ENCODE assay signal across 8 cellular contexts in genomic region chr16:14924359-14924758, GRCh38. TPM values are rescaled to one million over a fixed set of nuclear protein-coding genes. Genes with fewer than 3 reads are reported as not detected.
DNase-seq lines count a peak whose midpoint lies in the region; ATAC-seq, FAIRE-seq and TF ChIP-seq lines count a peak whose summit lies in the region.
"Not testable (repeated sequence)": the region's sequence is repeated elsewhere in the genome, so short reads cannot be mapped to it uniquely, and the experiment has no call there.

No MANE protein-coding gene starts in this region.

- not testable (repeated sequence) for H3K4me1 ChIP-seq in GM12878 (ENCODE audit: control insufficient read depth, insufficient read depth, low read length); kidney (ENCODE audit: control insufficient read depth in 1 of 2, insufficient read depth in 1 of 2, low read depth in 1 of 2, low read length in 2 of 2)

- H3K36me3 Mint-ChIP-seq in CD14-positive monocyte; activated CD4-positive, alpha-beta T cell treated with anti-CD3 and anti-CD28 coated beads, Interleukin-2, amount 10 ng/mL, durations not matched to agents 24 days and 14 days (ENCODE audit: low read depth); type B pancreatic cell: not testable (repeated sequence)

- not testable (repeated sequence) for H3K9ac ChIP-seq in GM12878 (ENCODE audit: control insufficient read depth, insufficient read depth, low read length); kidney (ENCODE audit: low read length in 2 of 2)

- peak; percentile 23 for DNase-seq in CD14-positive monocyte (ENCODE audit: low spot score)
- DNase-seq in activated CD4-positive, alpha-beta T cell treated with anti-CD3 and anti-CD28 coated beads, Interleukin-2, amount 10 ng/mL, durations not matched to agents 24 days and 14 days: peak; percentile 37
- DNase-seq in GM12878 (ENCODE audit: low read depth, low spot score): not testable (repeated sequence)
- peak; percentile 11 for DNase-seq in Right ventricle myocardium inferior (ENCODE audit: missing footprints)
- peak; percentile 35 for DNase-seq in kidney
- peak; percentile 20 for DNase-seq in mesenteric fat pad (ENCODE audit: low spot score)
- DNase-seq in posterior vena cava (ENCODE audit: low spot score): peak; percentile 53
- DNase-seq in type B pancreatic cell (ENCODE audit: extremely low spot score, unreplicated experiment): peak; percentile 34

- not testable (repeated sequence) for H3K27me3 ChIP-seq in GM12878 (replicated peaks in 1 of 2; ENCODE audit: control insufficient read depth in 2 of 2, insufficient read depth in 2 of 2, low read length in 1 of 2)

- not testable (repeated sequence) for H3K4me2 ChIP-seq in GM12878 (ENCODE audit: control insufficient read depth, insufficient read depth)

- not testable (repeated sequence) for H3K4me3 ChIP-seq in GM12878; kidney (ENCODE audit: low read length in 2 of 2)

- not testable (repeated sequence) for TF ChIP-seq CTCF in CD14-positive monocyte (IDR thresholded peaks at IDR 0.05); GM12878 (IDR thresholded peaks at IDR 0.05 in 2 of 3, conservative IDR thresholded peaks at IDR 0.05 in 1 of 3; ENCODE audit: control insufficient read depth in 2 of 3, extremely low read depth in 1 of 3, insufficient read depth in 1 of 3, low read depth in 3 of 3, low read length in 3 of 3); kidney (IDR thresholded peaks at IDR 0.05; ENCODE audit: borderline replicate concordance, extremely low read depth, insufficient read depth); type B pancreatic cell (conservative IDR thresholded peaks at IDR 0.05)

- H3K4me3 Mint-ChIP-seq in CD14-positive monocyte; activated CD4-positive, alpha-beta T cell treated with anti-CD3 and anti-CD28 coated beads, Interleukin-2, amount 10 ng/mL, durations not matched to agents 24 days and 14 days; type B pancreatic cell: not testable (repeated sequence)

- not testable (repeated sequence) for H3K9me3 ChIP-seq in GM12878 (replicated peaks; ENCODE audit: control insufficient read depth, insufficient read depth, low read length); kidney (ENCODE audit: control insufficient read depth in 1 of 2, low read length in 2 of 2)

- H3K27ac ChIP-seq in GM12878 (ENCODE audit: control insufficient read depth, insufficient read depth); kidney (ENCODE audit: low read depth in 2 of 2, low read length in 2 of 2): not testable (repeated sequence)

- intact Hi-C loops in CD14-positive monocyte (cut with micrococcal nuclease); activated CD4-positive, alpha-beta T cell treated with anti-CD3 and anti-CD28 coated beads, Interleukin-2, amount 10 ng/mL, durations not matched to agents 24 days and 14 days (cut with micrococcal nuclease); GM12878 (cut with micrococcal nuclease; ENCODE audit: unreplicated experiment); Right ventricle myocardium inferior (cut with DNase I); kidney (cut with DNase I); posterior vena cava (cut with DNase I): not testable (repeated sequence)

- TF ChIP-seq POLR2A in GM12878 (IDR thresholded peaks at IDR 0.05; ENCODE audit: low read depth, low read length): not testable (repeated sequence)

- not testable (repeated sequence) for H3K27me3 Mint-ChIP-seq in CD14-positive monocyte (ENCODE audit: low read depth in 3 of 3); activated CD4-positive, alpha-beta T cell treated with anti-CD3 and anti-CD28 coated beads, Interleukin-2, amount 10 ng/mL, durations not matched to agents 24 days and 14 days; type B pancreatic cell

- in situ Hi-C loops in GM12878 (cut with MboI): not testable (repeated sequence)

- POLR2A ChIA-PET in GM12878 (lab: Charles Lee): not testable (repeated sequence)

- H3K36me3 ChIP-seq in GM12878 (ENCODE audit: control insufficient read depth in 2 of 2, insufficient read depth in 2 of 2, low read length in 1 of 2); kidney (ENCODE audit: control insufficient read depth in 1 of 2, insufficient read depth in 2 of 2, low read length in 2 of 2): not testable (repeated sequence)

- BruUV-seq in GM12878 (replicated peaks; lab: Mats Ljungman, UMichigan): TSS peak; percentile 57

- not testable (repeated sequence) for H3K27ac Mint-ChIP-seq in CD14-positive monocyte; activated CD4-positive, alpha-beta T cell treated with anti-CD3 and anti-CD28 coated beads, Interleukin-2, amount 10 ng/mL, durations not matched to agents 24 days and 14 days; type B pancreatic cell

- not testable (repeated sequence) for FAIRE-seq in GM12878 (lab: Jason Lieb, UNC); kidney (lab: Jason Lieb, UNC)

- H3K4me1 Mint-ChIP-seq in CD14-positive monocyte; activated CD4-positive, alpha-beta T cell treated with anti-CD3 and anti-CD28 coated beads, Interleukin-2, amount 10 ng/mL, durations not matched to agents 24 days and 14 days; type B pancreatic cell (ENCODE audit: unreplicated experiment): not testable (repeated sequence)

- 100% methylated on average over 1 of the region's 17 CpGs for WGBS in GM12878 (ENCODE audit: insufficient coverage, insufficient replicate concordance, low lambda C conversion rate, missing lambda C conversion rate)

- not testable (repeated sequence) for TF ChIP-seq EP300 in GM12878 (IDR thresholded peaks at IDR 0.05; ENCODE audit: borderline replicate concordance in 1 of 2, control insufficient read depth in 1 of 2, low read depth in 2 of 2, low read length in 2 of 2)

- RAD21 ChIA-PET in GM12878 (lab: Charles Lee; ENCODE audit: unreplicated experiment): not testable (repeated sequence)

- CTCF ChIA-PET in GM12878 (lab: Yijun Ruan, JAX): not testable (repeated sequence)

- SMC1A ChIA-PET in GM12878 (lab: Charles Lee; ENCODE audit: uncharacterized antibody, unreplicated experiment): not testable (repeated sequence)

- not testable (repeated sequence) for H4K20me1 ChIP-seq in GM12878 (ENCODE audit: control insufficient read depth, insufficient read depth)

- H3K9me3 Mint-ChIP-seq in CD14-positive monocyte; activated CD4-positive, alpha-beta T cell treated with anti-CD3 and anti-CD28 coated beads, Interleukin-2, amount 10 ng/mL, durations not matched to agents 24 days and 14 days; type B pancreatic cell: not testable (repeated sequence)

- not testable (repeated sequence) for TF ChIP-seq RAD21 in GM12878 (IDR thresholded peaks at IDR 0.05; ENCODE audit: insufficient read depth, low read depth, low read length)

- H2AFZ ChIP-seq in GM12878 (ENCODE audit: control insufficient read depth, low read depth, low read length): not testable (repeated sequence)

- H3K79me2 ChIP-seq in GM12878 (ENCODE audit: control insufficient read depth, insufficient read depth, low read length): not testable (repeated sequence)

- not testable (repeated sequence) for ATAC-seq in GM12878, Right ventricle myocardium inferior

RNA-seq across cellular contexts. Expression of gene NPIPA1, which starts 12.9 kb away (rescaled TPM):
- polyA plus RNA-seq in CD14-positive monocyte (not detected), GM12878 (2011; rRNA removed) (36.0 and 39.8 TPM in 2 replicates), GM12878 (2014; fragmentation: Illumina TruSeq; extraction: Trizol) (32.4 and 50.4 TPM in 2 replicates), GM12878 (2014; fragmentation: Nextera tagmentation; extraction: Ambion mirVana) (1 to 10 TPM; 7.7 to 8.9 TPM), GM12878 (2014; rRNA removed) (30.1 and 31.4 TPM in 2 replicates), GM12878 (2016; fragmentation: Nextera tagmentation; extraction: Ambion mirVana) (10 to 100 TPM in 1 of 2 experiments, 1 to 10 TPM in 1; 9.3 to 10.2 TPM), kidney (ENCODE audit: insufficient read depth, low read depth, low replicate concordance) (26.7 TPM)
- 120 and 122 TPM in 2 replicates for total RNA-seq in activated CD4-positive, alpha-beta T cell treated with anti-CD3 and anti-CD28 coated beads, Interleukin-2, amount 10 ng/mL, durations not matched to agents 24 days and 14 days
- 165 and 181 TPM in 2 replicates for total RNA-seq in GM12878 (2013; cell fraction: nucleolus; rRNA removed)
- total RNA-seq in GM12878 (2014; rRNA removed) (13.6 and 13.7 TPM in 2 replicates), GM12878 (2014; rRNA removed; fragmentation: Illumina TruSeq; extraction: Trizol) (14.6 and 15.7 TPM in 2 replicates), GM12878 (2021) (42.8 and 42.9 TPM in 2 replicates), Right ventricle myocardium inferior (45.3 TPM), kidney (79.3 TPM), mesenteric fat pad (113 TPM), posterior vena cava (100 to 1,000 TPM in 1 of 2 donors, 10 to 100 TPM in 1; 99.3 to 116 TPM), type B pancreatic cell (ENCODE audit: low replicate concordance) (84.4 and 199 TPM in 2 replicates)
- polyA plus RNA-seq in GM12878 (2011; ENCODE audit: low read depth): 26.3 TPM
- polyA plus RNA-seq in GM12878 (2011; cell fraction: cytosol; rRNA removed): 16.9 and 22.3 TPM in 2 replicates
- polyA plus RNA-seq in GM12878 (2011; cell fraction: nucleus; rRNA removed): 228 and 263 TPM in 2 replicates
- 48.7 and 63.6 TPM in 2 replicates for polyA plus RNA-seq in GM12878 (2012)
- 16.1 and 17.8 TPM in 2 replicates for polyA minus RNA-seq in GM12878 (2011; rRNA and poly(A)+ RNA removed)
- polyA minus RNA-seq in GM12878 (2011; cell fraction: cytosol; rRNA and poly(A)+ RNA removed): 8.3 and 9.5 TPM in 2 replicates
- 37.6 and 53.8 TPM in 2 replicates for polyA minus RNA-seq in GM12878 (2011; cell fraction: nucleus; rRNA and poly(A)+ RNA removed)

RNA-seq across cellular contexts. Expression of gene PDXDC1, which starts 50.5 kb away (rescaled TPM):
- polyA plus RNA-seq in CD14-positive monocyte (10 to 100 TPM; 22.3 to 36.0 TPM), GM12878 (2011; rRNA removed) (78.2 and 89.2 TPM in 2 replicates), GM12878 (2014; fragmentation: Illumina TruSeq; extraction: Trizol) (51.8 and 64.6 TPM in 2 replicates), GM12878 (2014; fragmentation: Nextera tagmentation; extraction: Ambion mirVana) (10 to 100 TPM in 1 of 2 experiments, 1 to 10 TPM in 1; 6.1 to 12.4 TPM), GM12878 (2014; rRNA removed) (63.2 and 66.5 TPM in 2 replicates), GM12878 (2016; fragmentation: Nextera tagmentation; extraction: Ambion mirVana) (10 to 100 TPM; 52.9 to 61.5 TPM), kidney (ENCODE audit: insufficient read depth, low read depth, low replicate concordance) (56.5 TPM)
- total RNA-seq in activated CD4-positive, alpha-beta T cell treated with anti-CD3 and anti-CD28 coated beads, Interleukin-2, amount 10 ng/mL, durations not matched to agents 24 days and 14 days: 55.6 and 56.1 TPM in 2 replicates
- 157 and 164 TPM in 2 replicates for total RNA-seq in GM12878 (2013; cell fraction: nucleolus; rRNA removed)
- total RNA-seq in GM12878 (2014; rRNA removed) (54.6 and 57.9 TPM in 2 replicates), GM12878 (2014; rRNA removed; fragmentation: Illumina TruSeq; extraction: Trizol) (50.9 and 52.7 TPM in 2 replicates), GM12878 (2021) (66.6 and 67.7 TPM in 2 replicates), Right ventricle myocardium inferior (79.0 TPM), kidney (113 TPM), mesenteric fat pad (89.8 TPM), posterior vena cava (10 to 100 TPM; 63.9 to 72.9 TPM), type B pancreatic cell (ENCODE audit: low replicate concordance) (130 and 198 TPM in 2 replicates)
- polyA plus RNA-seq in GM12878 (2011; ENCODE audit: low read depth): 37.2 TPM
- 49.7 and 54.7 TPM in 2 replicates for polyA plus RNA-seq in GM12878 (2011; cell fraction: cytosol; rRNA removed)
- polyA plus RNA-seq in GM12878 (2011; cell fraction: nucleus; rRNA removed): 73.9 and 81.6 TPM in 2 replicates
- polyA plus RNA-seq in GM12878 (2012): 50.0 and 53.9 TPM in 2 replicates
- polyA minus RNA-seq in GM12878 (2011; rRNA and poly(A)+ RNA removed): 81.1 and 122 TPM in 2 replicates
- 20.7 and 28.3 TPM in 2 replicates for polyA minus RNA-seq in GM12878 (2011; cell fraction: cytosol; rRNA and poly(A)+ RNA removed)
- polyA minus RNA-seq in GM12878 (2011; cell fraction: nucleus; rRNA and poly(A)+ RNA removed): 26.1 and 35.4 TPM in 2 replicates
